Comparison of ENCODE assay signal across 1 cellular context in the genomic region with DNA sequence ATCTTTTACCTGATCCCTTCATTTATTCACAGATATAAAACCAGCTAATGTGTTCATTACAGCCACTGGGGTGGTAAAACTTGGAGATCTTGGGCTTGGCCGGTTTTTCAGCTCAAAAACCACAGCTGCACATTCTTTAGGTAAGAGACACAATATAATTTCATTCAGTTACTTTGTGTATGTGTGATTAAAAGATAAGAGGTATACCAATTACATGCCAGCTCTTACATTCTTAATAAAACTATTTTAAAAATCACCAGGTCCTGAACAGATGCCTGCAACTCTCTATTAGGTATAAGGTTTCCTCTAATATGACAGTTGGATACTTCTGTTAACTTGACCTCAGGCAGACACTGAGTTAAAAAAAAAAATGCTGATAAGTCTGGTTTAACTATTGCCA.
TF ChIP-seq lines count a peak whose summit lies in the region.

No MANE protein-coding gene starts in this region.

TF ChIP-seq in GM12878, 131 proteins besides CTCF, POLR2A, EP300 and RAD21 (continued from another document):
- TF ChIP-seq, protein P1, sequence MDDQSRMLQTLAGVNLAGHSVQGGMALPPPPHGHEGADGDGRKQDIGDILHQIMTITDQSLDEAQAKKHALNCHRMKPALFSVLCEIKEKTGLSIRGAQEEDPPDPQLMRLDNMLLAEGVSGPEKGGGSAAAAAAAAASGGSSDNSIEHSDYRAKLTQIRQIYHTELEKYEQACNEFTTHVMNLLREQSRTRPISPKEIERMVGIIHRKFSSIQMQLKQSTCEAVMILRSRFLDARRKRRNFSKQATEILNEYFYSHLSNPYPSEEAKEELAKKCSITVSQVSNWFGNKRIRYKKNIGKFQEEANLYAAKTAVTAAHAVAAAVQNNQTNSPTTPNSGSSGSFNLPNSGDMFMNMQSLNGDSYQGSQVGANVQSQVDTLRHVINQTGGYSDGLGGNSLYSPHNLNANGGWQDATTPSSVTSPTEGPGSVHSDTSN (IDR thresholded peaks at IDR 0.05; ENCODE audit: insufficient replicate concordance, low read depth, low read length) = no peak
- TF ChIP-seq YY1 (IDR thresholded peaks at IDR 0.05; ENCODE audit: low read depth, low read length) (no peak), YBX1 (IDR thresholded peaks at IDR 0.05) (no peak), SRF (IDR thresholded peaks at IDR 0.05; ENCODE audit: low read depth in 2 of 2, low read length in 2 of 2) (no peak), EZH2 (IDR thresholded peaks at IDR 0.05; ENCODE audit: borderline replicate concordance, control insufficient read depth, low read depth, low read length) (no peak), TBL1XR1 (IDR thresholded peaks at IDR 0.05; ENCODE audit: low read depth, low read length) (no peak)
- TF ChIP-seq, protein P2, sequence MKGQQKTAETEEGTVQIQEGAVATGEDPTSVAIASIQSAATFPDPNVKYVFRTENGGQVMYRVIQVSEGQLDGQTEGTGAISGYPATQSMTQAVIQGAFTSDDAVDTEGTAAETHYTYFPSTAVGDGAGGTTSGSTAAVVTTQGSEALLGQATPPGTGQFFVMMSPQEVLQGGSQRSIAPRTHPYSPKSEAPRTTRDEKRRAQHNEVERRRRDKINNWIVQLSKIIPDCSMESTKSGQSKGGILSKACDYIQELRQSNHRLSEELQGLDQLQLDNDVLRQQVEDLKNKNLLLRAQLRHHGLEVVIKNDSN (IDR thresholded peaks at IDR 0.05; ENCODE audit: borderline replicate concordance, extremely low read length, insufficient read depth, low read depth, low read length) = no peak
